In the genomic region with DNA sequence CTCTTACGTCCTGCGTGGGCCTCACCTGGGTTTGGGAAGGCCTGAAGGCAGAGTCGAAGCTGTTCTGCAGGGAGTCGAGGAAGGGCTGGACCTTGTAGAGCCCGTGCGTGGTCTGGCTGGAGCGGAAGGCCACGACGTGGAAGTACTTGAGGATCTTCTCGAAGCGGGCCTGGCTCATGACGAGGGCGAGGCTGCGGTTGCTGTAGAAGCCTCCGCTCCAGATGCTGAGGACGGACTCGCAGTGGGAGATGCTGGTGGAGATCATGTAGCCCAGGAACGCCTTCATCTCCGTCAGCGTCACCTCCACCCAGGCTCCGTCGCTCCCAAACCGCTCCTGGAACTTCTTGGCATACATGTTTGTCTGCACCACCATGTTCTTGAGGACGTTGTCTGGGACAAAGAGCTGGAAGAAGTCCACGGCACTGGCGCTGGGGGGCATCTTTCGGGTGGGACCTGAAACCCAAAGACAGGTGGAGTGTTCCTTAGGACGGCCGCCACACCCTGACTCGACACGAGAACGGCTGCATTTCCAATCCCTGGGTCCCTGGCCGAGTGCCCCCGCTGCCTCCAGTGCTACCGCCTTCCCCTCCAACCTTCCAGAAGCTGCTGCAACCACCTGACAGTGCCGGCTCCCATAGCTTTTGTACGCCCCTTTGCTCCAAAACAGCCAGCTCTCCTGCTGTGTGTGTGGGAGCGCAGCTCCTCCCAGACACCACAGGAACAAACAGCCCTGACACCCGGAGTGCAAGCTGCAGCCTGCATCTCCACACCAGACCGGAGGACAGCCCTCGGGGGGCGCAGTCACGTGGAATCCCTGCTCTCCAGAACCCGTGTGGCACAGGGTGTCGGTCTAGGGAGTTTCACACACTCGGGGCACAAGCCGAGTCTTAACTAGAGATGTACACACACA, we compare ENCODE assay signal across 17 cellular contexts.
DNase-seq lines count a peak whose midpoint lies in the region; ATAC-seq and TF ChIP-seq lines count a peak whose summit lies in the region.
"Had no signal": no experiment of that assay in that cellular context is flagged by ENCODE, and none has a peak within 500 bp of the region (broad histone marks: within the 10 kb centered on the region; RNA-seq: fewer than 3 reads in every experiment).

No MANE protein-coding gene starts in this region.

- no peak overlapping the region for H3T11ph ChIP-seq in H9 (ENCODE audit: low read length)

- no peaks in the 10 kb centered on the region for H3K27me3 ChIP-seq in H9 (ENCODE audit: insufficient read depth, low read length)
- H3K27me3 ChIP-seq in smooth muscle cell (ENCODE audit: low read depth) = no peaks in the 10 kb centered on the region

- H2AFZ ChIP-seq in H9 (ENCODE audit: low read length) (no peak overlapping the region), smooth muscle cell (ENCODE audit: low read depth) (no peak overlapping the region)
- H2AFZ ChIP-seq: GM23338 had no signal

- no peak for ATAC-seq in GM21619 (IDR thresholded peaks at IDR 0.05; ENCODE audit: unreplicated experiment)
- ATAC-seq: GM23338, Right ventricle myocardium inferior had no signal

- no peak overlapping the region for H2BK12ac ChIP-seq in H9 (ENCODE audit: insufficient read length, low read depth, low read length)

- no peak overlapping the region for H3K56ac ChIP-seq in H9 (ENCODE audit: insufficient read length, low read depth, low read length)

- TF ChIP-seq CTCF in H9 (conservative IDR thresholded peaks at IDR 0.05) = no peak
- no peak for TF ChIP-seq CTCF in smooth muscle cell (IDR thresholded peaks at IDR 0.05; ENCODE audit: borderline replicate concordance, insufficient read depth, poor library complexity, severe bottlenecking)

- H3K27ac Mint-ChIP-seq in H9 = peak overlapping the region; percentile 70 to 93 (median 79); a peak in 4 of 7 replicates
- H3K27ac Mint-ChIP-seq: GM23338 had no signal

- no peaks in the 10 kb centered on the region for H4K20me1 ChIP-seq in H9 (ENCODE audit: control insufficient read depth, insufficient read depth, insufficient read length)
- no peaks in the 10 kb centered on the region for H4K20me1 ChIP-seq in smooth muscle cell (ENCODE audit: low read depth)

- no peak overlapping the region for H2BK20ac ChIP-seq in H9 (ENCODE audit: low read depth, low read length, poor library complexity, severe bottlenecking)

- no peak overlapping the region for H2AK5ac ChIP-seq in H9 (ENCODE audit: insufficient read length, low read length)

- no peak overlapping the region for H4K91ac ChIP-seq in H9 (ENCODE audit: insufficient read length, low read depth, low read length)

- no peaks in the 10 kb centered on the region for H3K9me3 Mint-ChIP-seq in H9
- H3K9me3 Mint-ChIP-seq: GM23338 had no signal

- H3F3A ChIP-seq in smooth muscle cell (ENCODE audit: low read depth) = no peaks in the 10 kb centered on the region

- peaks cover 0 to 3% of the 10 kb centered on the region in 2 experiments; a peak in 1 of 4 replicates for H3K4me1 Mint-ChIP-seq in H9
- H3K4me1 Mint-ChIP-seq: GM23338 had no signal

- no peak overlapping the region for H3K27ac ChIP-seq in H9 (ENCODE audit: insufficient read length, low read depth, low read length)
- peak overlapping the region; percentile 21 for H3K27ac ChIP-seq in cingulate gyrus (ENCODE audit: low read depth, low read length)
- no peak overlapping the region for H3K27ac ChIP-seq in smooth muscle cell (ENCODE audit: low read depth)
- H3K27ac ChIP-seq: C4-2B had no signal

- no peak overlapping the region for H3K23ac ChIP-seq in H9 (ENCODE audit: insufficient read length, low read depth, low read length)

- no peak overlapping the region for H3K9ac ChIP-seq in H9 (ENCODE audit: extremely low read depth, insufficient read length, low read length)
- no peak overlapping the region for H3K9ac ChIP-seq in smooth muscle cell (ENCODE audit: low read depth)

- H3K9me3 ChIP-seq in H9 (ENCODE audit: control insufficient read depth, low read depth, low read length) = no peaks in the 10 kb centered on the region
- no peaks in the 10 kb centered on the region for H3K9me3 ChIP-seq in smooth muscle cell (replicated peaks; ENCODE audit: low read depth)

- no CpG with 5 or more reads among the region's 47 CpGs for WGBS in H9 (ENCODE audit: extremely low coverage, insufficient read length, low lambda C conversion rate)
- WGBS in smooth muscle cell (ENCODE audit: low lambda C conversion rate) = 93% methylated on average over 41 of the region's 47 CpGs

- no peak overlapping the region; the same call in 1 of the 2 replicates for H3K14ac ChIP-seq in H9 (ENCODE audit: insufficient read depth, low read length)

- H3K79me2 ChIP-seq in H9 (ENCODE audit: insufficient read depth, low read length) (no peaks in the 10 kb centered on the region; the same call in 1 of the 2 replicates), smooth muscle cell (ENCODE audit: low read depth) (no peaks in the 10 kb centered on the region)

- H3K18ac ChIP-seq in H9 (ENCODE audit: insufficient read length, low read depth, low read length) = no peak overlapping the region

- no peak for DNase-seq in H9
- peak; percentile 7 for DNase-seq in NCI-H345 treated with DMSO at 0.1 percent for 48 hours (lab: John Stamatoyannopoulos, UW; ENCODE audit: unreplicated experiment)
- peak; percentile 38 for DNase-seq in occipital lobe (lab: John Stamatoyannopoulos, UW)
- DNase-seq in smooth muscle cell (lab: John Stamatoyannopoulos, UW; ENCODE audit: unreplicated experiment) = no peak
- DNase-seq in activated CD8-positive, alpha-beta memory T cell treated with anti-CD3 and anti-CD28 coated beads, Interleukin-2, amount 50 U/mL, for 48 hours = no peak
- DNase-seq: GF-D8, Kasumi-1, MM.1S, NCI-H1092 treated with DMSO at 0.1 percent for 48 hours, NCI-H1930, NCI-H2171 treated with DMSO at 0.1 percent for 48 hours, NCI-H510A treated with DMSO at 0.1 percent for 48 hours had no signal

- no peaks in the 10 kb centered on the region for H3K27me3 Mint-ChIP-seq in H9 (ENCODE audit: low read depth)

- H3K4me3 Mint-ChIP-seq in H9 = no peak overlapping the region
- H3K4me3 Mint-ChIP-seq: GM23338 had no signal

- H2BK5ac ChIP-seq in H9 (ENCODE audit: insufficient read length, low read length) = no peak overlapping the region

- no peaks in the 10 kb centered on the region for H3K36me3 ChIP-seq in smooth muscle cell (ENCODE audit: low read depth)

- H3K79me1 ChIP-seq in H9 (ENCODE audit: insufficient read depth, low read depth, low read length, poor library complexity, severe bottlenecking) = no peaks in the 10 kb centered on the region

- H4K8ac ChIP-seq in H9 (replicated peaks; ENCODE audit: insufficient read length, low read depth, low read length) = no peak overlapping the region

- H2BK120ac ChIP-seq in H9 (ENCODE audit: low read depth, low read length, poor library complexity, severe bottlenecking) = no peak overlapping the region

- no peaks in the 10 kb centered on the region for H3K4me1 ChIP-seq in H9 (ENCODE audit: insufficient read depth, low read length)
- no peaks in the 10 kb centered on the region for H3K4me1 ChIP-seq in smooth muscle cell (ENCODE audit: low read depth)

- no peak overlapping the region for H4K5ac ChIP-seq in H9 (ENCODE audit: insufficient read length, low read depth, low read length)

- no peak overlapping the region for H3K4ac ChIP-seq in H9 (ENCODE audit: low read depth, low read length)

- no peak overlapping the region for H3K4me3 ChIP-seq in smooth muscle cell
- H3K4me3 ChIP-seq: GM23338 had no signal

- no peak overlapping the region for H2BK15ac ChIP-seq in H9 (ENCODE audit: low read depth, low read length)

- H3K4me2 ChIP-seq in H9 (ENCODE audit: insufficient read depth, insufficient read length, low read length) (no peak overlapping the region), smooth muscle cell (no peak overlapping the region)
- H3K4me2 ChIP-seq: GM23338 had no signal

- peaks cover 10 to 19% (median 12%) of the 10 kb centered on the region in 3 experiments; a peak in 6 of 7 replicates for H3K36me3 Mint-ChIP-seq in H9 (ENCODE audit: insufficient read depth in 1 of 3, low read depth in 3 of 3)

- H3K23me2 ChIP-seq in H9 (ENCODE audit: insufficient read length, low read depth, low read length, poor library complexity, severe bottlenecking) = no peaks in the 10 kb centered on the region

Comparison
In these comparisons a context has a peak if more than half of its experiments do, and no peak if none do; other contexts are left out.
1. DNase-seq: peak in NCI-H345 treated with DMSO at 0.1 percent for 48 hours (single experiment) and occipital lobe (single experiment); none in H9 (single experiment), smooth muscle cell (single experiment) and activated CD8-positive, alpha-beta memory T cell treated with anti-CD3 and anti-CD28 coated beads, Interleukin-2, amount 50 U/mL, for 48 hours (single experiment).